ENCODE assay signal across 8 cellular contexts in genomic region chr10:24721254-24722106, GRCh38. TPM values are rescaled to one million over a fixed set of nuclear protein-coding genes. Genes with fewer than 3 reads are reported as not detected.
DNase-seq lines count a peak whose midpoint lies in the region; ATAC-seq and TF ChIP-seq lines count a peak whose summit lies in the region.

No MANE protein-coding gene starts in this region.

- H2AFZ ChIP-seq in DND-41 (ENCODE audit: low read depth, low read length), result no peak overlapping the region

- H3K4me3 ChIP-seq in DND-41 (ENCODE audit: low read depth in 1 of 2, low read length in 2 of 2) (peak overlapping the region; percentile 21 to 82; a peak in 3 of 4 replicates), NT2/D1 (ENCODE audit: insufficient read length, low read depth) (peak overlapping the region; percentile 71), muscle layer of colon (ENCODE audit: low read depth in 1 of 2, low read length in 2 of 2) (peak overlapping the region; percentile 50 to 84)

- no peaks in the 10 kb centered on the region for H3K9me3 ChIP-seq in DND-41 (ENCODE audit: insufficient read depth, low read length, severe bottlenecking)
- no peaks in the 10 kb centered on the region for H3K9me3 ChIP-seq in NT2/D1 (ENCODE audit: insufficient read depth, low read length)
- H3K9me3 ChIP-seq in muscle layer of colon (ENCODE audit: low read length), result no peaks in the 10 kb centered on the region

- no peak for TF ChIP-seq CTCF in DND-41 (IDR thresholded peaks at IDR 0.05; ENCODE audit: borderline replicate concordance, extremely low read depth, low read length, poor library complexity, severe bottlenecking)
- no peak for TF ChIP-seq CTCF in endothelial cell (IDR thresholded peaks at IDR 0.05; ENCODE audit: unreplicated experiment)

- H3K4me3 Mint-ChIP-seq in endothelial cell (ENCODE audit: unreplicated experiment), result peak overlapping the region; percentile 92

- H3K36me3 ChIP-seq in DND-41 (ENCODE audit: insufficient read depth, low read length), result peaks cover 45% of the 10 kb centered on the region
- H3K36me3 ChIP-seq in NT2/D1 (ENCODE audit: insufficient read depth, insufficient read length, low read length), result peaks cover 13% of the 10 kb centered on the region
- no peaks in the 10 kb centered on the region for H3K36me3 ChIP-seq in muscle layer of colon (ENCODE audit: insufficient read depth, low read length)

- peaks cover 3% of the 10 kb centered on the region for H3K27me3 Mint-ChIP-seq in endothelial cell (ENCODE audit: unreplicated experiment)

- H3K4me1 ChIP-seq in DND-41 (ENCODE audit: insufficient read depth, low read length) (peaks cover 66% of the 10 kb centered on the region), NT2/D1 (ENCODE audit: insufficient read depth, insufficient read length) (peaks cover 7% of the 10 kb centered on the region), muscle layer of colon (ENCODE audit: insufficient read depth, low read length) (peaks cover 30% of the 10 kb centered on the region)

- peaks cover 67% of the 10 kb centered on the region for H3K79me2 ChIP-seq in DND-41 (ENCODE audit: insufficient read depth, low read length)

- H3K4me2 ChIP-seq in DND-41 (ENCODE audit: insufficient read depth, low read length), result peak overlapping the region; percentile 79

- DNase-seq in DND-41, result peak; percentile 14
- no peak for DNase-seq in NT2/D1 (ENCODE audit: low read depth, low spot score)
- DNase-seq in endothelial cell (ENCODE audit: low spot score), result peak; percentile 11

- peak overlapping the region; percentile 80 for H3K9ac ChIP-seq in DND-41 (ENCODE audit: low read depth, low read length)
- peak overlapping the region; percentile 54 for H3K9ac ChIP-seq in NT2/D1 (ENCODE audit: insufficient read length, low read depth)
- H3K9ac ChIP-seq in muscle layer of colon (ENCODE audit: low read length), result peak overlapping the region; percentile 76

- ATAC-seq in DND-41 (ENCODE audit: insufficient read depth, low read depth) (no peak), HG02852 (IDR thresholded peaks at IDR 0.05; ENCODE audit: unreplicated experiment) (no peak), HG03439 (IDR thresholded peaks at IDR 0.05; ENCODE audit: unreplicated experiment) (no peak), GM19467 (IDR thresholded peaks at IDR 0.05; ENCODE audit: unreplicated experiment) (no peak), GM18858 (IDR thresholded peaks at IDR 0.05; ENCODE audit: unreplicated experiment) (no peak)

- H4K20me1 ChIP-seq in DND-41 (ENCODE audit: insufficient read depth, low read length), result peaks cover 55% of the 10 kb centered on the region

- peaks cover 21% of the 10 kb centered on the region for H3K4me1 Mint-ChIP-seq in endothelial cell (ENCODE audit: unreplicated experiment)

- H3K27ac ChIP-seq in DND-41 (ENCODE audit: low read length), result peak overlapping the region; percentile 52
- peak overlapping the region; percentile 55 for H3K27ac ChIP-seq in muscle layer of colon (ENCODE audit: low read depth, low read length)

- H3K27me3 ChIP-seq in DND-41 (ENCODE audit: insufficient read depth, low read length, poor library complexity) (no peaks in the 10 kb centered on the region), NT2/D1 (ENCODE audit: insufficient read depth, insufficient read length) (no peaks in the 10 kb centered on the region), muscle layer of colon (ENCODE audit: control insufficient read depth in 1 of 2, insufficient read depth in 2 of 2, low read length in 2 of 2) (no peaks in the 10 kb centered on the region)

- H3K9me3 Mint-ChIP-seq in endothelial cell (ENCODE audit: unreplicated experiment), result no peaks in the 10 kb centered on the region

- peaks cover 5% of the 10 kb centered on the region for H3K36me3 Mint-ChIP-seq in endothelial cell (ENCODE audit: low read depth, unreplicated experiment)

- no peak overlapping the region for H3K27ac Mint-ChIP-seq in endothelial cell (ENCODE audit: unreplicated experiment)

RNA-seq across cellular contexts. Expression of gene ARHGAP21, which starts 2.2 kb away (rescaled TPM):
- total RNA-seq in endothelial cell (ENCODE audit: unreplicated experiment), result 100 TPM
